In the genomic region with DNA sequence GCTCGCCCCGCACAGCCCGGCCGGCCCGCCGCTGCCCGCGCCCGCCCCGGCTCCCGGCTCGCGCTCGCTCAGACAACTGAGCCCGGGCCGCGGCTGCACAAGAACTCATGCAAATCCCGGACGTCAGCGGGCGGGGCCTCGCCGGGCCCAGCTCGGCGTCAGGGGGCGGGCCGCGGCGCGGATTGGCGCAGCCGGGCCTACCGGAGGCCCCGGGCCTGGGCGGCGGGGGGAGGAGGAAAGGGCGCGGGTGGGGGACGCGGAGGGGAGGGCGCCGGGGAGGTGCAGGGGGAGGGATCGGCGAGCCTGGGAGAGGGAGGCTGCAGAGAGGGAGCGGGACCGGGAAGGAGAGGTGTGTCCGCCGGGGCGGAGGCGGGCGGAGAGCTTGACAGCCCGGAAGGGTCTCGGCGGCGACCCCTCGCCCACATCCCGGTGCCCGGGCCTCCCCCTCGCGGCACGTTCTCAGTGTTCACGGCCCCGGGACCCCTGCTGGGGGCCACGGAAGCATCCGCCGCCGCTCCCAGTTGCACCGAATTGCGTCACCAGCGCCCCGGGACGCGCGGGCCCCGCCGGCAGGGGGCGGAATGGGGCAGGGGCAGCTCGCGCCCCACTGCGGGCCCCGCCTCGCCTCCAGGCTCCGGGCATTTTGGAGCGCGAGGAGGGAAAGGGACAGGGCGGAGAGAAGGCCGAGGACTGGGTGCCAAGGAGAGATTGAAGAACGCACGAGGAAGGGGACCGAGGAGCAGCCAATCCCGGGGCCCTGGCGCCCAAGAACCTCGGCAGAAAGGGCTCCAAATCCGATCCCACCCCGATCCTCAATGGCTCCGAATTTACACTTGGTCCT, we compare ENCODE assay signal across 8 cellular contexts. TPM values are rescaled to one million over a fixed set of nuclear protein-coding genes. Genes with fewer than 3 reads are reported as not detected.
DNase-seq lines count a peak whose midpoint lies in the region; ATAC-seq and TF ChIP-seq lines count a peak whose summit lies in the region.

Gene CBX4, minus strand, starts transcription at position 78 of the 841 bp plus-strand sequence. CDS start 189 bp downstream, outside the sequence.

- peak within 1 kb of the TSS; percentile 81 for H3K27ac Mint-ChIP-seq in activated T-helper 2 cell treated with anti-CD3 and anti-CD28 coated beads, Interferon-gamma antibody, Interleukin-2, Interleukin-4, amounts not matched to agents 10 μg/mL and 5 μg/mL and 100 μg/mL, durations not matched to agents 14 hours and 24 hours and 36 hours
- peak within 1 kb of the TSS; percentile 93 to 99 (median 95) for H3K27ac Mint-ChIP-seq in nephron

- H3K36me3 Mint-ChIP-seq in activated T-helper 2 cell treated with anti-CD3 and anti-CD28 coated beads, Interferon-gamma antibody, Interleukin-2, Interleukin-4, amounts not matched to agents 10 μg/mL and 5 μg/mL and 100 μg/mL, durations not matched to agents 14 hours and 24 hours and 36 hours (ENCODE audit: low read depth), result peaks cover 7% of the 10 kb centered on the region
- H3K36me3 Mint-ChIP-seq in nephron (ENCODE audit: low read depth), result peaks cover 6% of the 10 kb centered on the region

- peak within 1 kb of the TSS; percentile 88 for H3K4me3 Mint-ChIP-seq in activated T-helper 2 cell treated with anti-CD3 and anti-CD28 coated beads, Interferon-gamma antibody, Interleukin-2, Interleukin-4, amounts not matched to agents 10 μg/mL and 5 μg/mL and 100 μg/mL, durations not matched to agents 14 hours and 24 hours and 36 hours (ENCODE audit: low read depth)
- H3K4me3 Mint-ChIP-seq in nephron, result peak within 1 kb of the TSS; percentile 90 to 94 (median 91)

- peak within 1 kb of the TSS; percentile 94 for H3K4me3 ChIP-seq in LNCaP clone FGC (ENCODE audit: low read depth, low read length)
- peak within 1 kb of the TSS; percentile 56 for H3K4me3 ChIP-seq in RWPE2 (ENCODE audit: severe bottlenecking)
- H3K4me3 ChIP-seq in fibroblast of pulmonary artery (replicated peaks; ENCODE audit: low read depth, low read length), result peak within 1 kb of the TSS; percentile 88

- peak; percentile 84 for TF ChIP-seq CTCF in LNCaP clone FGC (IDR thresholded peaks at IDR 0.05; ENCODE audit: control insufficient read depth, extremely low read depth, insufficient read depth)
- peak; percentile 85 for TF ChIP-seq CTCF in RWPE2 (IDR thresholded peaks at IDR 0.05; ENCODE audit: poor library complexity, severe bottlenecking)
- TF ChIP-seq CTCF in fibroblast of pulmonary artery (IDR thresholded peaks at IDR 0.05; ENCODE audit: low read length, missing control alignments), result no peak
- peak; percentile 52 to 75 (median 70) for TF ChIP-seq CTCF in nephron (IDR thresholded peaks at IDR 0.05; ENCODE audit: unreplicated experiment in 3 of 3)

- ATAC-seq in GM21737 (IDR thresholded peaks at IDR 0.05; ENCODE audit: unreplicated experiment), result peak; percentile 50
- peak; percentile 58 for ATAC-seq in RWPE2 (ENCODE audit: low read depth)
- peak; percentile 77 for ATAC-seq in stimulated activated naive CD8-positive, alpha-beta T cell treated with anti-CD3 and anti-CD28 coated beads, Interleukin-15, Interleukin-2, amounts not matched to agents 100 U/mL and 50 U/mL, for 24 hours

- H3K27ac ChIP-seq in RWPE2 (ENCODE audit: poor library complexity, severe bottlenecking), result peak within 1 kb of the TSS; percentile 77

- H3K9me3 ChIP-seq in RWPE2 (ENCODE audit: severe bottlenecking), result no peaks in the 10 kb centered on the region

- intact Hi-C loops in activated T-helper 2 cell treated with anti-CD3 and anti-CD28 coated beads, Interferon-gamma antibody, Interleukin-2, Interleukin-4, amounts not matched to agents 10 μg/mL and 5 μg/mL and 100 μg/mL, durations not matched to agents 14 hours and 24 hours and 36 hours (cut with micrococcal nuclease), result loop anchor here (1.0 to 10.0 kb wide), 6 partner anchors 29 to 1558 kb away; partner anchors contain the start of genes BAHCC1 and CBX8

- DNase-seq in DMS53 (lab: John Stamatoyannopoulos, UW) (peak; percentile 98), LNCaP clone FGC (ENCODE audit: low read depth) (no peak), RWPE2 (ENCODE audit: low spot score) (peak; percentile 95), fibroblast of pulmonary artery (ENCODE audit: low read depth) (peak; percentile 92)
- peak; percentile 82 for DNase-seq in activated T-helper 2 cell treated with anti-CD3 and anti-CD28 coated beads, Interferon-gamma antibody, Interleukin-2, Interleukin-4, amounts not matched to agents 10 μg/mL and 5 μg/mL and 100 μg/mL, durations not matched to agents 14 hours and 24 hours and 36 hours (ENCODE audit: low spot score)
- peak; percentile 94 for DNase-seq in stimulated activated naive CD8-positive, alpha-beta T cell treated with anti-CD3 and anti-CD28 coated beads, Interleukin-15, Interleukin-2, amounts not matched to agents 100 U/mL and 50 U/mL, for 24 hours

- H3K27me3 Mint-ChIP-seq in activated T-helper 2 cell treated with anti-CD3 and anti-CD28 coated beads, Interferon-gamma antibody, Interleukin-2, Interleukin-4, amounts not matched to agents 10 μg/mL and 5 μg/mL and 100 μg/mL, durations not matched to agents 14 hours and 24 hours and 36 hours (ENCODE audit: low read depth), result peaks cover 20% of the 10 kb centered on the region
- H3K27me3 Mint-ChIP-seq in nephron (ENCODE audit: low read depth), result peaks cover 68% of the 10 kb centered on the region

- peaks cover 35% of the 10 kb centered on the region for H3K36me3 ChIP-seq in RWPE2 (ENCODE audit: low read depth)

- no peaks in the 10 kb centered on the region for H3K9me3 Mint-ChIP-seq in activated T-helper 2 cell treated with anti-CD3 and anti-CD28 coated beads, Interferon-gamma antibody, Interleukin-2, Interleukin-4, amounts not matched to agents 10 μg/mL and 5 μg/mL and 100 μg/mL, durations not matched to agents 14 hours and 24 hours and 36 hours
- H3K9me3 Mint-ChIP-seq in nephron, result no peaks in the 10 kb centered on the region

- peaks cover 42% of the 10 kb centered on the region for H3K27me3 ChIP-seq in RWPE2 (ENCODE audit: insufficient read depth, poor library complexity, severe bottlenecking)

- H3K4me1 ChIP-seq in RWPE2 (ENCODE audit: insufficient read depth, poor library complexity, severe bottlenecking), result peaks cover 13% of the 10 kb centered on the region

- H3K4me1 Mint-ChIP-seq in activated T-helper 2 cell treated with anti-CD3 and anti-CD28 coated beads, Interferon-gamma antibody, Interleukin-2, Interleukin-4, amounts not matched to agents 10 μg/mL and 5 μg/mL and 100 μg/mL, durations not matched to agents 14 hours and 24 hours and 36 hours (ENCODE audit: low read depth), result peaks cover 14% of the 10 kb centered on the region
- H3K4me1 Mint-ChIP-seq in nephron, result peaks cover 16% of the 10 kb centered on the region

RNA-seq across cellular contexts. Expression of gene CBX4, which starts in this region (rescaled TPM):
- total RNA-seq in activated T-helper 2 cell treated with anti-CD3 and anti-CD28 coated beads, Interferon-gamma antibody, Interleukin-2, Interleukin-4, amounts not matched to agents 10 μg/mL and 5 μg/mL and 100 μg/mL, durations not matched to agents 14 hours and 24 hours and 36 hours, result 18.5 and 25.0 TPM in 2 replicates
